In the genomic region with DNA sequence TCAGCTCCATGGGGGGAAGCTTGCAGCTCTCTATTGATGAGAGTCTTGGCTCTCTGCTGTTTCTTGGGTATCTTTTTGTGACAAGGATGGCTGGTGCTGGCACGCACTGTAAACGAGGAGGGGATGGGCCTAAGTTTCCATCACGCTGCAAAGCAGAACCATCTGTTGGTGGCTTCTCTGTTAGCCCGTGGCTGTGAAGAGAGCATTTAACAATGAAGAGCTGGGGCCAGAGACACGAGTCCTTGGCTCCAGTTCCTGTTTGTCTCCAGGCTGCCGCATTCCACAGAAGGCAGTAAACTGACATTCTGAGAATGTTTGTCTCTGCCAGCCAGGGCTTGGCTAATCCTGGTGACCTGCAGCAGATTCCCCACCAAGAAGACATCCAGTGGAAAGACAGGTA, we compare ENCODE assay signal across 12 cellular contexts.
DNase-seq lines count a peak whose midpoint lies in the region; ATAC-seq and TF ChIP-seq lines count a peak whose summit lies in the region.
"Had no signal": no experiment of that assay in that cellular context is flagged by ENCODE, and none has a peak within 500 bp of the region (broad histone marks: within the 10 kb centered on the region; RNA-seq: fewer than 3 reads in every experiment).

No MANE protein-coding gene starts in this region.

- no peak overlapping the region for H3K14ac ChIP-seq in neuronal stem cell (ENCODE audit: low read length)

- H3K4me1 Mint-ChIP-seq in activated T-cell treated with anti-CD3 and anti-CD28 coated beads, Interleukin-2, amount 50 U/mL, for 24 hours (ENCODE audit: low read depth) = no peaks in the 10 kb centered on the region

- H3K4me2 ChIP-seq in smooth muscle cell (peak overlapping the region; percentile 40), neuronal stem cell (ENCODE audit: insufficient read depth, low read length, poor library complexity, severe bottlenecking) (no peak overlapping the region)

- H3K9me3 ChIP-seq in smooth muscle cell (replicated peaks; ENCODE audit: low read depth) (no peaks in the 10 kb centered on the region), neuronal stem cell (replicated peaks in 1 of 2; ENCODE audit: control insufficient read depth in 2 of 2, insufficient read depth in 1 of 2, low read depth in 1 of 2, low read length in 2 of 2) (no peaks in the 10 kb centered on the region)

- no peak overlapping the region for H4K8ac ChIP-seq in neuronal stem cell (ENCODE audit: low read depth, low read length)

- H3K18ac ChIP-seq in neuronal stem cell (ENCODE audit: low read length) = no peak overlapping the region

- no peak overlapping the region for H2BK12ac ChIP-seq in neuronal stem cell (ENCODE audit: low read length)

- ATAC-seq in GM21723 (IDR thresholded peaks at IDR 0.05; ENCODE audit: unreplicated experiment) = no peak
- ATAC-seq: left colon had no signal

- H3K36me3 ChIP-seq in smooth muscle cell (ENCODE audit: low read depth) (no peaks in the 10 kb centered on the region), neuronal stem cell (replicated peaks in 1 of 2; ENCODE audit: control insufficient read depth in 2 of 2, insufficient read depth in 2 of 2, low read length in 2 of 2) (no peaks in the 10 kb centered on the region)

- H3K27me3 ChIP-seq in smooth muscle cell (ENCODE audit: low read depth) = no peaks in the 10 kb centered on the region
- peaks cover 0 to 3% (median 0%) of the 10 kb centered on the region in 3 experiments for H3K27me3 ChIP-seq in neuronal stem cell (ENCODE audit: control insufficient read depth in 3 of 3, insufficient read depth in 3 of 3, low read depth in 1 of 3, low read length in 3 of 3)
- H3K27me3 ChIP-seq: dorsolateral prefrontal cortex had no signal

- H3K27ac Mint-ChIP-seq in activated T-cell treated with anti-CD3 and anti-CD28 coated beads, Interleukin-2, amount 50 U/mL, for 24 hours = no peak overlapping the region
- H3K27ac Mint-ChIP-seq: activated T-helper 1 cell treated with anti-CD3 and anti-CD28 coated beads, Interleukin-12 subunit alpha, Interleukin-12 subunit beta, Interleukin-2, Interleukin-4 antibody, amounts not matched to agents 30 ng/mL and 10 ng/mL and 1 ng/mL, durations not matched to agents 14 hours and 24 hours and 36 hours had no signal

- H3K9ac ChIP-seq in smooth muscle cell (ENCODE audit: low read depth) = no peak overlapping the region
- H3K9ac ChIP-seq in neuronal stem cell (ENCODE audit: low read depth, low read length, poor library complexity) = no peak overlapping the region

- no peak for TF ChIP-seq CTCF in HFF-Myc (IDR thresholded peaks at IDR 0.05; ENCODE audit: low read depth, low read length, missing control alignments)
- no peak for TF ChIP-seq CTCF in smooth muscle cell (IDR thresholded peaks at IDR 0.05; ENCODE audit: borderline replicate concordance, insufficient read depth, poor library complexity, severe bottlenecking)

- H3K4me1 ChIP-seq in smooth muscle cell (ENCODE audit: low read depth) (peaks cover 4% of the 10 kb centered on the region), neuronal stem cell (ENCODE audit: control insufficient read depth in 2 of 2, insufficient read depth in 1 of 2, low read depth in 1 of 2, low read length in 2 of 2) (peaks cover 0 to 2% of the 10 kb centered on the region in 2 donors)

- DNase-seq in HFF-Myc (ENCODE audit: extremely low read depth, low read depth) (peak; percentile 69), astrocyte of the hippocampus (ENCODE audit: low read depth, low spot score) (peak; percentile 66), globus pallidus (ENCODE audit: low spot score) (peak; percentile 4), smooth muscle cell (lab: John Stamatoyannopoulos, UW; ENCODE audit: unreplicated experiment) (no peak), neuronal stem cell (ENCODE audit: low spot score) (no peak)
- DNase-seq in activated T-cell treated with anti-CD3 and anti-CD28 coated beads, Interleukin-2, amount 50 U/mL, for 24 hours = no peak
- DNase-seq: GDM1, left colon, NCI-H187 had no signal

- H3K4me3 Mint-ChIP-seq in activated T-cell treated with anti-CD3 and anti-CD28 coated beads, Interleukin-2, amount 50 U/mL, for 24 hours = no peak overlapping the region
- H3K4me3 Mint-ChIP-seq: activated T-helper 1 cell treated with anti-CD3 and anti-CD28 coated beads, Interleukin-12 subunit alpha, Interleukin-12 subunit beta, Interleukin-2, Interleukin-4 antibody, amounts not matched to agents 30 ng/mL and 10 ng/mL and 1 ng/mL, durations not matched to agents 14 hours and 24 hours and 36 hours had no signal

- H3K79me2 ChIP-seq in smooth muscle cell (ENCODE audit: low read depth) = no peaks in the 10 kb centered on the region

- peak overlapping the region; percentile 44 for H2AFZ ChIP-seq in smooth muscle cell (ENCODE audit: low read depth)
- no peak overlapping the region for H2AFZ ChIP-seq in neuronal stem cell (ENCODE audit: low read length)

- 15% methylated on average over 6 of the region's 6 CpGs for WGBS in smooth muscle cell (ENCODE audit: low lambda C conversion rate)
- no CpG with 5 or more reads among the region's 6 CpGs for WGBS in neuronal stem cell (ENCODE audit: extremely low coverage in 2 of 2, insufficient read length in 2 of 2, insufficient replicate concordance in 1 of 2), 2 donors

- H2BK120ac ChIP-seq in neuronal stem cell (ENCODE audit: low read depth, low read length) = no peak overlapping the region

- H3F3A ChIP-seq in smooth muscle cell (ENCODE audit: low read depth) = no peaks in the 10 kb centered on the region

- H3K79me1 ChIP-seq in neuronal stem cell (ENCODE audit: low read depth, low read length) = no peaks in the 10 kb centered on the region

- peak overlapping the region; percentile 73 for H3K27ac ChIP-seq in smooth muscle cell (ENCODE audit: low read depth)
- H3K27ac ChIP-seq in neuronal stem cell (replicated peaks; ENCODE audit: low read length) = no peak overlapping the region
- H3K27ac ChIP-seq: dorsolateral prefrontal cortex had no signal

- peaks cover under 1% of the 10 kb centered on the region for H3K27me3 Mint-ChIP-seq in activated T-cell treated with anti-CD3 and anti-CD28 coated beads, Interleukin-2, amount 50 U/mL, for 24 hours

- no peak overlapping the region for H3K4ac ChIP-seq in neuronal stem cell (ENCODE audit: low read length)

- H2BK5ac ChIP-seq in neuronal stem cell (ENCODE audit: low read length) = no peak overlapping the region

- peaks cover 2% of the 10 kb centered on the region for H3K9me3 Mint-ChIP-seq in activated T-cell treated with anti-CD3 and anti-CD28 coated beads, Interleukin-2, amount 50 U/mL, for 24 hours

- H4K91ac ChIP-seq in neuronal stem cell (ENCODE audit: low read depth, low read length, poor library complexity) = no peak overlapping the region

- no peaks in the 10 kb centered on the region for H3K36me3 Mint-ChIP-seq in activated T-cell treated with anti-CD3 and anti-CD28 coated beads, Interleukin-2, amount 50 U/mL, for 24 hours (ENCODE audit: low read depth)

- no peak overlapping the region for H3K23ac ChIP-seq in neuronal stem cell (ENCODE audit: low read depth, low read length, poor library complexity)

- no peak overlapping the region for H2AK5ac ChIP-seq in neuronal stem cell (ENCODE audit: low read depth, low read length)

- no peaks in the 10 kb centered on the region for H4K20me1 ChIP-seq in smooth muscle cell (ENCODE audit: low read depth)

- H3K4me3 ChIP-seq in HFF-Myc (replicated peaks; ENCODE audit: low read depth, low read length) = no peak overlapping the region
- H3K4me3 ChIP-seq in smooth muscle cell = no peak overlapping the region
- H3K4me3 ChIP-seq in neuronal stem cell (ENCODE audit: low read length in 2 of 2) = no peak overlapping the region
- H3K4me3 ChIP-seq: dorsolateral prefrontal cortex had no signal

- H2BK15ac ChIP-seq in neuronal stem cell (ENCODE audit: low read length) = no peak overlapping the region

Comparison
In these comparisons a context has a peak if more than half of its experiments do, and no peak if none do; other contexts are left out.
1. DNase-seq: peak in HFF-Myc (single experiment), astrocyte of the hippocampus (single experiment) and globus pallidus (single experiment); none in smooth muscle cell (single experiment), activated T-cell treated with anti-CD3 and anti-CD28 coated beads, Interleukin-2, amount 50 U/mL, for 24 hours (single experiment) and neuronal stem cell (single experiment).